Comparison of ENCODE assay signal across 8 cellular contexts in the genomic region with DNA sequence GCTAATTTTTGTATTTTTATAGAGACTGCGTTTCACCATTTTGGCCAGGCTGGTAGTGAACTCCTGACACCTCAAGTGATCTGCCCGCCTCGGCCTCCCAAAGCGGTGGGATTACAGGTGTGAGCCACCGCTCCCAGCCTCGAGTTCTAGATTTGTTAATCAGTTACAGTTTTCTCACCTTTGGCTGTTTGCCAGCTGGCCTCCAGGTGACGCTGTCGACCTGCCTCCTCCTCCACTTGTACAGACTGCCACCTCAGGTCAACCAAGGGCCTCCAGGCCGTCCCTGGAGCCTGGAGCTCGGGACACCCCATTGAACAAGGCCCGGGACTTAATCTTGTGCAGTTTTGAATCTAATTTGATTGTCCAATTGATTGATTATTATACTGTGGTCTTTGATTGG.
DNase-seq lines count a peak whose midpoint lies in the region; ATAC-seq and TF ChIP-seq lines count a peak whose summit lies in the region.

No MANE protein-coding gene starts in this region.

- H3K4me3 ChIP-seq in neutrophil (ENCODE audit: low read depth in 1 of 2, low read length in 1 of 2): no peak overlapping the region

- H3K27ac ChIP-seq in neutrophil: peak overlapping the region; percentile 10

- DNase-seq in ELF-1 (ENCODE audit: low read depth, low spot score): peak; percentile 91
- DNase-seq in NCI-H82 treated with DMSO at 0.1 percent for 48 hours (lab: John Stamatoyannopoulos, UW; ENCODE audit: unreplicated experiment): peak; percentile 52
- peak; percentile 65 for DNase-seq in activated naive CD4-positive, alpha-beta T cell treated with Interleukin-2 at 50 U/mL for 16 hours
- DNase-seq in SIG-M5 (lab: John Stamatoyannopoulos, UW): no peak

- no peaks in the 10 kb centered on the region for H3K36me3 ChIP-seq in neutrophil

- ATAC-seq in GM21723 (IDR thresholded peaks at IDR 0.05; ENCODE audit: unreplicated experiment): no peak
- no peak for ATAC-seq in HG02642 (IDR thresholded peaks at IDR 0.05; ENCODE audit: poor library complexity, unreplicated experiment)
- no peak for ATAC-seq in HG03432 (IDR thresholded peaks at IDR 0.05; ENCODE audit: unreplicated experiment)

- H3K9me3 ChIP-seq in neutrophil: no peaks in the 10 kb centered on the region

- peaks cover 16 to 22% of the 10 kb centered on the region in 2 experiments for H3K4me1 ChIP-seq in neutrophil (ENCODE audit: control insufficient read depth in 1 of 2, insufficient read depth in 1 of 2, low read depth in 1 of 2, low read length in 1 of 2)

- no peaks in the 10 kb centered on the region for H3K27me3 ChIP-seq in neutrophil

- peak; percentile 42 for TF ChIP-seq CTCF in neutrophil (IDR thresholded peaks at IDR 0.05)
